ENCODE assay signal across 1 cellular context in the genomic region with DNA sequence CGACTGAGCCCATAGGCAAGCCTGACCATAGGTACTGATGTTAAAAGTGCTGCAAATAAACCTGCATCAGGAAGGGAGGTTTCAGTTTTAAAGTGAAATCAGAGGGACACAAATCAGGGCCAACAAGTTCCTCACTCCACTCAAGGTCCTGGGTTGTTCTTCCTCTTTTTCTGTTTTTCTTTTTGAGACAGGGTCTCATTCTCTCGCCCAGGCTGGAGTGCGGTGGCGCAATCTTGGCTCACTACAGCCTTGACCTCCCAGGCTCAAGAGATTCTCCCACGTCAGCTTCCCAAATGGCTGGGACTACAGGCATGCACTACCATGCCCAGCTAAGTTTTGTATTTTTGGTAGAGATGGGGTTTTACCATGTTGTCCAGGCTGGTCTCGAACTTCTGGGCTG.
TF ChIP-seq lines count a peak whose summit lies in the region.

No MANE protein-coding gene starts in this region.

TF ChIP-seq in HepG2, 621 proteins besides CTCF, POLR2A, EP300 and RAD21:
- TF ChIP-seq KDM5B (CRISPR knock-in tag; IDR thresholded peaks at IDR 0.05; ENCODE audit: borderline replicate concordance), result peak; percentile 41; the same call in 1 of the 2 replicates
- TF ChIP-seq ZSCAN20 (CRISPR knock-in tag; IDR thresholded peaks at IDR 0.05; ENCODE audit: borderline replicate concordance), result no peak
TF ChIP-seq in HepG2: peak in this region for 1.
